In genomic region chr17:4594406-4595349, GRCh38 we compare ENCODE assay signal across 8 cellular contexts. TPM values are rescaled to one million over a fixed set of nuclear protein-coding genes. Genes with fewer than 3 reads are reported as not detected.
DNase-seq lines count a peak whose midpoint lies in the region; ATAC-seq and TF ChIP-seq lines count a peak whose summit lies in the region.

No MANE protein-coding gene starts in this region.

- no peaks in the 10 kb centered on the region for H4K20me1 ChIP-seq in GM23338 (replicated peaks; ENCODE audit: insufficient read depth)

- peak; percentile 37 to 62; a peak in 3 of 4 replicates for TF ChIP-seq CTCF in GM23338 (conservative IDR thresholded peaks at IDR 0.05; ENCODE audit: low read depth in 2 of 2)

- intact Hi-C loops in activated CD4-positive, alpha-beta T cell treated with anti-CD3 and anti-CD28 coated beads, Interleukin-2, amount 10 ng/mL, durations not matched to agents 24 days and 14 days (cut with micrococcal nuclease): no loop called here

- peak; percentile 89 for DNase-seq in GM23338 (ENCODE audit: low spot score)
- DNase-seq in activated CD4-positive, alpha-beta T cell treated with anti-CD3 and anti-CD28 coated beads, Interleukin-2, amount 10 ng/mL, durations not matched to agents 24 days and 14 days: peak; percentile 77
- DNase-seq in germinal center (ENCODE audit: low spot score): peak; percentile 67
- peak; percentile 50 for DNase-seq in stimulated activated CD4-positive, alpha-beta T cell treated with anti-CD3 and anti-CD28 coated beads, Interleukin-4, amount 100 ng/mL, for 1 hour
- no peak for DNase-seq in NCI-H2029 (lab: John Stamatoyannopoulos, UW)
- DNase-seq in hepatic stellate cell (ENCODE audit: low spot score): no peak

- no peaks in the 10 kb centered on the region for H3K27me3 ChIP-seq in GM23338 (ENCODE audit: insufficient read depth)

- no peak overlapping the region for H3K4me3 ChIP-seq in GM23338

- ATAC-seq in GM23338 (peak; percentile 59), GM21528 (IDR thresholded peaks at IDR 0.05; ENCODE audit: low FRiP score, unreplicated experiment) (no peak), esophagus mucosa (no peak)

- peak overlapping the region; percentile 77 for H3K27ac Mint-ChIP-seq in GM23338
- no peak overlapping the region for H3K27ac Mint-ChIP-seq in activated CD4-positive, alpha-beta T cell treated with anti-CD3 and anti-CD28 coated beads, Interleukin-2, amount 10 ng/mL, durations not matched to agents 24 days and 14 days

- H3K27me3 Mint-ChIP-seq in GM23338 (ENCODE audit: insufficient read depth, low read depth, poor library complexity): peaks cover 15% of the 10 kb centered on the region
- peaks cover 7% of the 10 kb centered on the region for H3K27me3 Mint-ChIP-seq in activated CD4-positive, alpha-beta T cell treated with anti-CD3 and anti-CD28 coated beads, Interleukin-2, amount 10 ng/mL, durations not matched to agents 24 days and 14 days

- H3K4me1 Mint-ChIP-seq in GM23338: peaks cover 26% of the 10 kb centered on the region
- peaks cover 3% of the 10 kb centered on the region for H3K4me1 Mint-ChIP-seq in activated CD4-positive, alpha-beta T cell treated with anti-CD3 and anti-CD28 coated beads, Interleukin-2, amount 10 ng/mL, durations not matched to agents 24 days and 14 days

- no peaks in the 10 kb centered on the region for H3K9me2 ChIP-seq in GM23338 (ENCODE audit: insufficient read depth)

- peaks cover 15% of the 10 kb centered on the region for H3K4me1 ChIP-seq in GM23338 (ENCODE audit: insufficient read depth)

- peak overlapping the region; percentile 29; the same call in 2 of the 3 replicates for H3K4me3 Mint-ChIP-seq in GM23338
- no peak overlapping the region for H3K4me3 Mint-ChIP-seq in activated CD4-positive, alpha-beta T cell treated with anti-CD3 and anti-CD28 coated beads, Interleukin-2, amount 10 ng/mL, durations not matched to agents 24 days and 14 days

- H3K36me3 ChIP-seq in GM23338 (ENCODE audit: insufficient read depth): no peaks in the 10 kb centered on the region

- H3K79me2 ChIP-seq in GM23338 (replicated peaks; ENCODE audit: insufficient read depth): no peaks in the 10 kb centered on the region

- no peak overlapping the region for H3K27ac ChIP-seq in GM23338 (ENCODE audit: low read depth)

- H2AFZ ChIP-seq in GM23338: peak overlapping the region; percentile 91

- no peaks in the 10 kb centered on the region for H3K9me3 Mint-ChIP-seq in GM23338
- no peaks in the 10 kb centered on the region for H3K9me3 Mint-ChIP-seq in activated CD4-positive, alpha-beta T cell treated with anti-CD3 and anti-CD28 coated beads, Interleukin-2, amount 10 ng/mL, durations not matched to agents 24 days and 14 days

- H3K36me3 Mint-ChIP-seq in GM23338 (ENCODE audit: low read depth): no peaks in the 10 kb centered on the region
- H3K36me3 Mint-ChIP-seq in activated CD4-positive, alpha-beta T cell treated with anti-CD3 and anti-CD28 coated beads, Interleukin-2, amount 10 ng/mL, durations not matched to agents 24 days and 14 days (ENCODE audit: low read depth): no peaks in the 10 kb centered on the region

- 0 out of 2 replicates have a peak overlapping the region, but pooled peaks have one; percentile 10 for H3K4me2 ChIP-seq in GM23338

- H3F3A ChIP-seq in GM23338 (replicated peaks; ENCODE audit: low read depth): 0 out of 2 replicates have a peak, but pooled peaks cover 3% of the 10 kb centered on the region

TF ChIP-seq in GM23338, 12 proteins besides CTCF, POLR2A, EP300 and RAD21 (continues in another document):
- no peak for TF ChIP-seq EZH2 (IDR thresholded peaks at IDR 0.05; ENCODE audit: low read depth, unreplicated experiment)
- no peak for TF ChIP-seq EZH2phosphoT487 (IDR thresholded peaks at IDR 0.05; ENCODE audit: unreplicated experiment)
- TF ChIP-seq STAT1 (IDR thresholded peaks at IDR 0.05; ENCODE audit: unreplicated experiment): no peak
- no peak for TF ChIP-seq JUNB (IDR thresholded peaks at IDR 0.05; ENCODE audit: unreplicated experiment)
- no peak for TF ChIP-seq NANOG (IDR thresholded peaks at IDR 0.05; ENCODE audit: borderline replicate concordance)
- no peak for TF ChIP-seq ZNF462 (CRISPR knock-in tag; IDR thresholded peaks at IDR 0.05)
- TF ChIP-seq ZNF114 (CRISPR knock-in tag; IDR thresholded peaks at IDR 0.05): no peak
- no peak for TF ChIP-seq CREB1 (CRISPR knock-in tag; IDR thresholded peaks at IDR 0.05; ENCODE audit: low read depth)

RNA-seq across cellular contexts. Expression of gene SMTNL2, which starts 10.3 kb away (rescaled TPM):
- total RNA-seq in GM23338 (2014; rRNA removed; shearing (Covaris generic)): 1.7 and 4.3 TPM in 2 replicates
- polyA plus RNA-seq in GM23338 (2016; fragmentation: Nextera tagmentation; extraction: Ambion mirVana): 1.3 and 3.1 TPM in 2 replicates
- total RNA-seq in activated CD4-positive, alpha-beta T cell treated with anti-CD3 and anti-CD28 coated beads, Interleukin-2, amount 10 ng/mL, durations not matched to agents 24 days and 14 days: not detected in 2 replicates
- 0.56 TPM for total RNA-seq in esophagus mucosa

RNA-seq across cellular contexts. Expression of gene GGT6, which starts 34.3 kb away (rescaled TPM):
- total RNA-seq in GM23338 (2014; rRNA removed; shearing (Covaris generic)): 0.24 TPM in 1 of 2 replicates, not detected in the other
- polyA plus RNA-seq in GM23338 (2016; fragmentation: Nextera tagmentation; extraction: Ambion mirVana): 0.12 TPM in 1 of 2 replicates, not detected in the other
- total RNA-seq in activated CD4-positive, alpha-beta T cell treated with anti-CD3 and anti-CD28 coated beads, Interleukin-2, amount 10 ng/mL, durations not matched to agents 24 days and 14 days: not detected in 2 replicates
- 41.6 TPM for total RNA-seq in esophagus mucosa

RNA-seq across cellular contexts. Expression of gene MYBBP1A, which starts 39.5 kb away (rescaled TPM):
- 169 and 213 TPM in 2 replicates for total RNA-seq in GM23338 (2014; rRNA removed; shearing (Covaris generic))
- polyA plus RNA-seq in GM23338 (2016; fragmentation: Nextera tagmentation; extraction: Ambion mirVana): 66.4 and 70.7 TPM in 2 replicates
- total RNA-seq in activated CD4-positive, alpha-beta T cell treated with anti-CD3 and anti-CD28 coated beads, Interleukin-2, amount 10 ng/mL, durations not matched to agents 24 days and 14 days: 178 and 181 TPM in 2 replicates
- 42.9 TPM for total RNA-seq in esophagus mucosa

RNA-seq across cellular contexts. Expression of gene ALOX15, which starts 46.8 kb away (rescaled TPM):
- total RNA-seq in GM23338 (2014; rRNA removed; shearing (Covaris generic)): 1.1 and 1.4 TPM in 2 replicates
- polyA plus RNA-seq in GM23338 (2016; fragmentation: Nextera tagmentation; extraction: Ambion mirVana): 0.28 and 1.2 TPM in 2 replicates
- total RNA-seq in activated CD4-positive, alpha-beta T cell treated with anti-CD3 and anti-CD28 coated beads, Interleukin-2, amount 10 ng/mL, durations not matched to agents 24 days and 14 days: not detected in 2 replicates
- 0.32 TPM for total RNA-seq in esophagus mucosa

Comparison
In these comparisons a context has a peak if more than half of its experiments do, and no peak if none do; other contexts are left out.
1. DNase-seq: peak in GM23338 (single experiment), activated CD4-positive, alpha-beta T cell treated with anti-CD3 and anti-CD28 coated beads, Interleukin-2, amount 10 ng/mL, durations not matched to agents 24 days and 14 days (single experiment), germinal center (single experiment) and stimulated activated CD4-positive, alpha-beta T cell treated with anti-CD3 and anti-CD28 coated beads, Interleukin-4, amount 100 ng/mL, for 1 hour (single experiment); none in NCI-H2029 (single experiment) and hepatic stellate cell (single experiment).
2. RNA of gene GGT6, which starts 34.3 kb away (total RNA-seq): 41.6 TPM in esophagus mucosa (single experiment); 0.24 TPM in GM23338 and not detected in activated CD4-positive, alpha-beta T cell treated with anti-CD3 and anti-CD28 coated beads, Interleukin-2, amount 10 ng/mL, durations not matched to agents 24 days and 14 days; every median in the first group is over 10 times any median in the second.